Comparison of ENCODE assay signal across 26 cellular contexts in genomic region chr1:4699724-4700301, GRCh38. TPM values are rescaled to one million over a fixed set of nuclear protein-coding genes. Genes with fewer than 3 reads are reported as not detected.
DNase-seq lines count a peak whose midpoint lies in the region; ATAC-seq and TF ChIP-seq lines count a peak whose summit lies in the region.
"Had no signal": no experiment of that assay in that cellular context is flagged by ENCODE, and none has a peak within 500 bp of the region (broad histone marks: within the 10 kb centered on the region; RNA-seq: fewer than 3 reads in every experiment).

No MANE protein-coding gene starts in this region.

- peaks cover 0 to 5% of the 10 kb centered on the region in 2 experiments; a peak in 2 of 5 replicates for H3K9me3 Mint-ChIP-seq in H9
- peaks cover 0 to 10% (median 2%) of the 10 kb centered on the region in 5 experiments for H3K9me3 Mint-ChIP-seq in brain
- peaks cover 3% of the 10 kb centered on the region for H3K9me3 Mint-ChIP-seq in neural progenitor cell
- H3K9me3 Mint-ChIP-seq in activated CD4-positive, alpha-beta T cell treated with anti-CD3 and anti-CD28 coated beads for 36 hours (ENCODE audit: low read depth), result no peaks in the 10 kb centered on the region
- H3K9me3 Mint-ChIP-seq: immature natural killer cell; mesothelial cell of epicardium; naive thymus-derived CD8-positive, alpha-beta T cell; stimulated activated effector memory CD8-positive, alpha-beta T cell treated with anti-CD3 and anti-CD28 coated beads, Interleukin-12 subunit alpha, Interleukin-12 subunit beta, amount 100 ng/mL, for 72 hours had no signal

- no peaks in the 10 kb centered on the region for H3K23me2 ChIP-seq in H9 (ENCODE audit: insufficient read length, low read depth, low read length, poor library complexity, severe bottlenecking)

- ATAC-seq in HG02678 (IDR thresholded peaks at IDR 0.05; ENCODE audit: unreplicated experiment), result no peak
- no peak for ATAC-seq in activated CD4-positive, alpha-beta T cell treated with anti-CD3 and anti-CD28 coated beads for 36 hours
- ATAC-seq: activated naive CD4-positive, alpha-beta T cell treated with anti-CD3 and anti-CD28 coated beads, Interleukin-2, amount 50 U/mL, for 72 hours; left lung; naive thymus-derived CD8-positive, alpha-beta T cell; stimulated activated effector memory CD8-positive, alpha-beta T cell treated with anti-CD3 and anti-CD28 coated beads, Interleukin-12 subunit alpha, Interleukin-12 subunit beta, amount 100 ng/mL, for 72 hours; WTC11 had no signal

- H3T11ph ChIP-seq in H9 (ENCODE audit: low read length), result no peak overlapping the region

- no peak overlapping the region for H3K56ac ChIP-seq in H9 (ENCODE audit: insufficient read length, low read depth, low read length)

- H3K9me3 ChIP-seq in H9 (ENCODE audit: control insufficient read depth, low read depth, low read length) (no peaks in the 10 kb centered on the region), neural progenitor cell (ENCODE audit: low read depth) (no peaks in the 10 kb centered on the region)
- H3K9me3 ChIP-seq: left lung, ovary had no signal

- no peak overlapping the region for H3K4ac ChIP-seq in H9 (ENCODE audit: low read depth, low read length)

- H2BK20ac ChIP-seq in H9 (ENCODE audit: low read depth, low read length, poor library complexity, severe bottlenecking), result no peak overlapping the region

- CTCF ChIA-PET in RWPE1 (lab: Yijun Ruan, JAX), result interaction anchor here (0.6 to 0.7 kb wide), 2 partner anchors 816 to 1881 kb away, joined by 3 read pairs; no protein-coding TSS in a partner anchor
- CTCF ChIA-PET in activated CD4-positive, alpha-beta T cell treated with anti-CD3 and anti-CD28 coated beads for 36 hours (lab: Charles Lee), result interaction anchor here (0.7 kb wide), 1 partner anchor 129 kb away, joined by 4 read pairs; no protein-coding TSS in a partner anchor

- H3F3A ChIP-seq in neural progenitor cell (ENCODE audit: low read depth), result no peaks in the 10 kb centered on the region

- H3K4me3 ChIP-seq in neural progenitor cell, result no peak overlapping the region
- H3K4me3 ChIP-seq: hepatocyte, left lung, ovary had no signal

- H2BK5ac ChIP-seq in H9 (ENCODE audit: insufficient read length, low read length), result no peak overlapping the region

- intact Hi-C loops in activated CD4-positive, alpha-beta T cell treated with anti-CD3 and anti-CD28 coated beads for 36 hours (cut with DNase I, micrococcal nuclease), result no loop called here

- H3K9ac ChIP-seq in H9 (ENCODE audit: extremely low read depth, insufficient read length, low read length) (no peak overlapping the region), neural progenitor cell (no peak overlapping the region)
- H3K9ac ChIP-seq: KMS-11 had no signal

- no peak overlapping the region for H2BK120ac ChIP-seq in H9 (ENCODE audit: low read depth, low read length, poor library complexity, severe bottlenecking)

- H3K4me1 Mint-ChIP-seq in H9 (peaks cover 17 to 27% of the 10 kb centered on the region in 2 experiments), brain (peaks cover 62% of the 10 kb centered on the region), neural progenitor cell (peaks cover 32% of the 10 kb centered on the region)
- H3K4me1 Mint-ChIP-seq in activated CD4-positive, alpha-beta T cell treated with anti-CD3 and anti-CD28 coated beads for 36 hours, result no peaks in the 10 kb centered on the region
- H3K4me1 Mint-ChIP-seq: CD4-positive, CD25-positive, alpha-beta regulatory T cell; immature natural killer cell; mesothelial cell of epicardium; stimulated activated effector memory CD8-positive, alpha-beta T cell treated with anti-CD3 and anti-CD28 coated beads, Interleukin-12 subunit alpha, Interleukin-12 subunit beta, amount 100 ng/mL, for 72 hours; WTC11 had no signal

- H3K79me1 ChIP-seq in H9 (ENCODE audit: insufficient read depth, low read depth, low read length, poor library complexity, severe bottlenecking), result no peaks in the 10 kb centered on the region

- WGBS in H9 (ENCODE audit: extremely low coverage, insufficient read length, low lambda C conversion rate), result no CpG with 5 or more reads among the region's 13 CpGs

- no peak overlapping the region for H4K5ac ChIP-seq in H9 (ENCODE audit: insufficient read length, low read depth, low read length)

- H3K4me1 ChIP-seq in H9 (ENCODE audit: insufficient read depth, low read length) (no peaks in the 10 kb centered on the region), neural progenitor cell (peaks cover 7% of the 10 kb centered on the region)
- H3K4me1 ChIP-seq: left lung had no signal

- no peak overlapping the region for H2AK5ac ChIP-seq in H9 (ENCODE audit: insufficient read length, low read length)

- H2BK15ac ChIP-seq in H9 (ENCODE audit: low read depth, low read length), result no peak overlapping the region

- POLR2A ChIA-PET in RWPE1 (lab: Yijun Ruan, JAX; ENCODE audit: low non-redundant PET), result no interaction called here
- POLR2A ChIA-PET in activated CD4-positive, alpha-beta T cell treated with anti-CD3 and anti-CD28 coated beads for 36 hours (lab: Charles Lee), result no interaction called here

- H2AFZ ChIP-seq in H9 (ENCODE audit: low read length) (no peak overlapping the region), neural progenitor cell (replicated peaks) (no peak overlapping the region)
- H2AFZ ChIP-seq: hepatocyte had no signal

- H3K79me2 ChIP-seq in H9 (ENCODE audit: insufficient read depth, low read length) (no peaks in the 10 kb centered on the region), neural progenitor cell (ENCODE audit: low read depth) (no peaks in the 10 kb centered on the region)
- H3K79me2 ChIP-seq: hepatocyte had no signal

- H3K4me2 ChIP-seq in H9 (ENCODE audit: insufficient read depth, insufficient read length, low read length), result no peak overlapping the region
- H3K4me2 ChIP-seq in neural progenitor cell, result no peak overlapping the region
- H3K4me2 ChIP-seq: hepatocyte, KMS-11 had no signal

- H3K27me3 ChIP-seq in H9 (ENCODE audit: insufficient read depth, low read length), result no peaks in the 10 kb centered on the region
- no peaks in the 10 kb centered on the region for H3K27me3 ChIP-seq in neural progenitor cell
- H3K27me3 ChIP-seq: hepatocyte, ovary had no signal

- no peak for TF ChIP-seq CTCF in H9 (conservative IDR thresholded peaks at IDR 0.05)
- TF ChIP-seq CTCF in brain (conservative IDR thresholded peaks at IDR 0.05), result no peak
- no peak for TF ChIP-seq CTCF in neural progenitor cell (IDR thresholded peaks at IDR 0.05)
- TF ChIP-seq CTCF in RWPE1 (conservative IDR thresholded peaks at IDR 0.05; ENCODE audit: low read depth), result no peak

- H2BK12ac ChIP-seq in H9 (ENCODE audit: insufficient read length, low read depth, low read length), result no peak overlapping the region

- H3K18ac ChIP-seq in H9 (ENCODE audit: insufficient read length, low read depth, low read length), result no peak overlapping the region

- H3K27ac ChIP-seq in H9 (ENCODE audit: insufficient read length, low read depth, low read length) (no peak overlapping the region), neural progenitor cell (no peak overlapping the region), RWPE1 (no peak overlapping the region)
- H3K27ac ChIP-seq: hepatocyte, KMS-11, left lung, ovary had no signal

- H4K20me1 ChIP-seq in H9 (ENCODE audit: control insufficient read depth, insufficient read depth, insufficient read length), result no peaks in the 10 kb centered on the region
- H4K20me1 ChIP-seq in neural progenitor cell (ENCODE audit: low read depth), result no peaks in the 10 kb centered on the region

- H3K23ac ChIP-seq in H9 (ENCODE audit: insufficient read length, low read depth, low read length), result no peak overlapping the region

- H3K27me3 Mint-ChIP-seq in H9 (ENCODE audit: low read depth), result peaks cover 14% of the 10 kb centered on the region
- peaks cover 9% of the 10 kb centered on the region for H3K27me3 Mint-ChIP-seq in brain
- H3K27me3 Mint-ChIP-seq in neural progenitor cell (ENCODE audit: insufficient read depth, low read depth), result peaks cover 2% of the 10 kb centered on the region
- no peaks in the 10 kb centered on the region for H3K27me3 Mint-ChIP-seq in activated CD4-positive, alpha-beta T cell treated with anti-CD3 and anti-CD28 coated beads for 36 hours
- H3K27me3 Mint-ChIP-seq: CD4-positive, CD25-positive, alpha-beta regulatory T cell had no signal

- H3K27ac Mint-ChIP-seq in H9, result peak overlapping the region in 2 of 3 experiments; percentile 27 to 49; a peak in 2 of 7 replicates
- peak overlapping the region in 4 of 5 experiments; percentile 0 to 94 (median 48) for H3K27ac Mint-ChIP-seq in brain
- peak overlapping the region; percentile 36 for H3K27ac Mint-ChIP-seq in neural progenitor cell
- H3K27ac Mint-ChIP-seq in activated CD4-positive, alpha-beta T cell treated with anti-CD3 and anti-CD28 coated beads for 36 hours, result no peak overlapping the region
- H3K27ac Mint-ChIP-seq: activated naive CD4-positive, alpha-beta T cell treated with anti-CD3 and anti-CD28 coated beads, Interleukin-2, amount 50 U/mL, for 72 hours; CD4-positive, CD25-positive, alpha-beta regulatory T cell; mesothelial cell of epicardium; naive thymus-derived CD8-positive, alpha-beta T cell; stimulated activated effector memory CD8-positive, alpha-beta T cell treated with anti-CD3 and anti-CD28 coated beads, Interleukin-12 subunit alpha, Interleukin-12 subunit beta, amount 100 ng/mL, for 72 hours; WTC11 had no signal

- H3K36me3 ChIP-seq in neural progenitor cell, result no peaks in the 10 kb centered on the region
- H3K36me3 ChIP-seq: left lung, ovary had no signal

- H3K4me3 Mint-ChIP-seq in H9 (no peak overlapping the region), brain (no peak overlapping the region), neural progenitor cell (peak overlapping the region; percentile 14)
- no peak overlapping the region for H3K4me3 Mint-ChIP-seq in activated CD4-positive, alpha-beta T cell treated with anti-CD3 and anti-CD28 coated beads for 36 hours
- H3K4me3 Mint-ChIP-seq: CD4-positive, CD25-positive, alpha-beta regulatory T cell; immature natural killer cell; mesothelial cell of epicardium; naive thymus-derived CD8-positive, alpha-beta T cell; stimulated activated effector memory CD8-positive, alpha-beta T cell treated with anti-CD3 and anti-CD28 coated beads, Interleukin-12 subunit alpha, Interleukin-12 subunit beta, amount 100 ng/mL, for 72 hours; WTC11 had no signal

- no peak overlapping the region for H4K91ac ChIP-seq in H9 (ENCODE audit: insufficient read length, low read depth, low read length)

- no peak overlapping the region for H4K8ac ChIP-seq in H9 (replicated peaks; ENCODE audit: insufficient read length, low read depth, low read length)

- H3K14ac ChIP-seq in H9 (ENCODE audit: insufficient read depth, low read length), result no peak overlapping the region

- H3K36me3 Mint-ChIP-seq in H9 (ENCODE audit: insufficient read depth in 1 of 3, low read depth in 3 of 3), result peaks cover 0 to 5% (median 0%) of the 10 kb centered on the region in 3 experiments; a peak in 3 of 7 replicates
- H3K36me3 Mint-ChIP-seq in brain, result peaks cover 8% of the 10 kb centered on the region
- H3K36me3 Mint-ChIP-seq in neural progenitor cell, result peaks cover 2% of the 10 kb centered on the region
- H3K36me3 Mint-ChIP-seq in activated CD4-positive, alpha-beta T cell treated with anti-CD3 and anti-CD28 coated beads for 36 hours (ENCODE audit: low read depth), result no peaks in the 10 kb centered on the region
- H3K36me3 Mint-ChIP-seq: activated naive CD4-positive, alpha-beta T cell treated with anti-CD3 and anti-CD28 coated beads, Interleukin-2, amount 50 U/mL, for 72 hours; CD4-positive, CD25-positive, alpha-beta regulatory T cell; immature natural killer cell; mesothelial cell of epicardium; naive thymus-derived CD8-positive, alpha-beta T cell; stimulated activated effector memory CD8-positive, alpha-beta T cell treated with anti-CD3 and anti-CD28 coated beads, Interleukin-12 subunit alpha, Interleukin-12 subunit beta, amount 100 ng/mL, for 72 hours had no signal

- DNase-seq in Ammon's horn (ENCODE audit: low spot score), result peak; percentile 48
- DNase-seq in H9, result no peak
- DNase-seq in neural progenitor cell (ENCODE audit: low spot score), result no peak
- no peak for DNase-seq in islet precursor cell
- DNase-seq in RWPE1 (ENCODE audit: low spot score), result no peak
- DNase-seq in activated CD4-positive, alpha-beta T cell treated with anti-CD3 and anti-CD28 coated beads for 36 hours, result no peak
- DNase-seq: aorta; CD4-positive, CD25-positive, alpha-beta regulatory T cell; effector CD8-positive, alpha-beta T cell; erythroblast; foreskin melanocyte; immature natural killer cell; naive thymus-derived CD8-positive, alpha-beta T cell; NCI-H1694; NCI-H748 treated with DMSO at 0.1 percent for 48 hours; ovary; Right ventricle myocardium superior had no signal

RNA-seq across cellular contexts. Expression of gene AJAP1, which starts 45.4 kb away (rescaled TPM):
- total RNA-seq in H9 (2021) (6.6 and 8.6 TPM in 2 replicates), neural progenitor cell (ENCODE audit: low replicate concordance) (0.19 and 0.21 TPM in 2 replicates)
- polyA plus RNA-seq in brain (ENCODE audit: insufficient read depth, low read depth, low replicate concordance), result 2.3 TPM
- total RNA-seq in activated CD4-positive, alpha-beta T cell treated with anti-CD3 and anti-CD28 coated beads for 36 hours, result not detected
- polyA plus RNA-seq: aorta, immature natural killer cell had no signal
